Comparison of ENCODE assay signal across 7 cellular contexts in genomic region chr17:79834575-79835469, GRCh38. TPM values are rescaled to one million over a fixed set of nuclear protein-coding genes. Genes with fewer than 3 reads are reported as not detected.
DNase-seq lines count a peak whose midpoint lies in the region; ATAC-seq and TF ChIP-seq lines count a peak whose summit lies in the region.

No MANE protein-coding gene starts in this region.

- peaks cover 59% of the 10 kb centered on the region for H3K36me3 ChIP-seq in OCI-LY7 (ENCODE audit: insufficient read depth, low read length)

- H3K9me2 ChIP-seq in OCI-LY7 (ENCODE audit: insufficient read depth, low read length): no peaks in the 10 kb centered on the region

- H3K4me1 ChIP-seq in OCI-LY7 (ENCODE audit: insufficient read depth, low read length, poor library complexity, severe bottlenecking): peaks cover 27% of the 10 kb centered on the region

- ATAC-seq in omental fat pad (ENCODE audit: low FRiP score) (no peak), HG02759 (IDR thresholded peaks at IDR 0.05; ENCODE audit: unreplicated experiment) (no peak)

- intact Hi-C loops in OCI-LY7 (cut with micrococcal nuclease; ENCODE audit: unreplicated experiment): loop anchor here (5.0 kb wide), 1 partner anchor 157 kb away; no protein-coding TSS in a partner anchor

- H3K9me3 ChIP-seq in OCI-LY7 (ENCODE audit: low read length): no peaks in the 10 kb centered on the region

- BruUV-seq in OCI-LY7 (replicated peaks; lab: Mats Ljungman, UMichigan): no TSS peak

- CTCF ChIA-PET in OCI-LY7 (lab: Charles Lee; ENCODE audit: unreplicated experiment): interaction anchor here (0.6 kb wide), 1 partner anchor 46 kb away, joined by 3 read pairs; no protein-coding TSS in a partner anchor

- H3K4me2 ChIP-seq in OCI-LY7 (ENCODE audit: low read length): 0 out of 2 replicates have a peak overlapping the region, but pooled peaks have one; percentile 5

- H4K20me1 ChIP-seq in OCI-LY7 (ENCODE audit: insufficient read depth, low read length): peaks cover 13% of the 10 kb centered on the region; the same call in 1 of the 2 replicates

- H2AFZ ChIP-seq in OCI-LY7 (ENCODE audit: low read length): no peak overlapping the region

- POLR2A ChIA-PET in OCI-LY7 (lab: Charles Lee): interaction anchor here (0.6 to 1.3 kb wide), 2 partner anchors 13 to 38 kb away, joined by 3 to 4 read pairs; partner anchors contain the start of gene CBX8

- TF ChIP-seq CTCF in GM12873 (IDR thresholded peaks at IDR 0.05; ENCODE audit: insufficient read depth, low read depth, low read length, missing control alignments) (peak; percentile 67), OCI-LY7 (conservative IDR thresholded peaks at IDR 0.05; ENCODE audit: low read length) (peak; percentile 97), omental fat pad (IDR thresholded peaks at IDR 0.05) (no peak)

- H3K4me3 ChIP-seq in OCI-LY7 (ENCODE audit: low read depth, low read length, poor library complexity, severe bottlenecking): no peak overlapping the region

- DNase-seq in OCI-LY7 (ENCODE audit: low spot score) (peak; percentile 52), retina (peak; percentile 74), omental fat pad (ENCODE audit: low spot score) (no peak), ureter (ENCODE audit: low spot score) (no peak)
- peak; percentile 37 for DNase-seq in effector CD8-positive, alpha-beta T cell (lab: John Stamatoyannopoulos, UW)

- peaks cover 37% of the 10 kb centered on the region for H3K79me2 ChIP-seq in OCI-LY7 (ENCODE audit: insufficient read depth, low read depth, low read length)

- no peak overlapping the region for H3K27ac ChIP-seq in OCI-LY7 (ENCODE audit: low read depth, low read length, poor library complexity, severe bottlenecking)

RNA-seq across cellular contexts. Expression of gene CBX4, which starts 4.4 kb away (rescaled TPM):
- total RNA-seq in OCI-LY7 (2014; rRNA removed; shearing (Covaris generic)): 98.9 and 109 TPM in 2 replicates
- total RNA-seq in OCI-LY7 (2022) (110 and 121 TPM in 2 replicates), omental fat pad (10 to 100 TPM in 2 of 4 donors, 1 to 10 TPM in 2; 5.5 to 16.6 (median 10.6) TPM), ureter (36.7 TPM)

RNA-seq across cellular contexts. Expression of gene CBX8, which starts 37.9 kb away (rescaled TPM):
- 7.5 and 11.7 TPM in 2 replicates for total RNA-seq in OCI-LY7 (2014; rRNA removed; shearing (Covaris generic))
- total RNA-seq in OCI-LY7 (2022) (13.9 and 16.3 TPM in 2 replicates), omental fat pad (1 to 10 TPM in 2 of 4 donors, under 1 TPM in 2; 0.88 to 2.2 (median 1.2) TPM), ureter (6.5 TPM)

RNA-seq across cellular contexts. Expression of gene CBX2, which starts 56.9 kb away (rescaled TPM):
- total RNA-seq in OCI-LY7 (2014; rRNA removed; shearing (Covaris generic)): 29.9 and 31.5 TPM in 2 replicates
- total RNA-seq in OCI-LY7 (2022) (27.9 and 31.2 TPM in 2 replicates), omental fat pad (1 to 10 TPM in 2 of 4 donors, under 1 TPM in 2; 0.28 to 5.2 (median 1.5) TPM), ureter (3.8 TPM)

Comparison
In these comparisons a context has a peak if more than half of its experiments do, and no peak if none do; other contexts are left out.
1. CTCF ChIP-seq: peak in GM12873 (single experiment) and OCI-LY7 (single experiment); none in omental fat pad (0 of 3).
2. DNase-seq: peak in OCI-LY7 (single experiment), effector CD8-positive, alpha-beta T cell (single experiment) and retina (single experiment); none in omental fat pad (single experiment) and ureter (single experiment).